15 cellular contexts compared by ENCODE assay signal in the genomic region with DNA sequence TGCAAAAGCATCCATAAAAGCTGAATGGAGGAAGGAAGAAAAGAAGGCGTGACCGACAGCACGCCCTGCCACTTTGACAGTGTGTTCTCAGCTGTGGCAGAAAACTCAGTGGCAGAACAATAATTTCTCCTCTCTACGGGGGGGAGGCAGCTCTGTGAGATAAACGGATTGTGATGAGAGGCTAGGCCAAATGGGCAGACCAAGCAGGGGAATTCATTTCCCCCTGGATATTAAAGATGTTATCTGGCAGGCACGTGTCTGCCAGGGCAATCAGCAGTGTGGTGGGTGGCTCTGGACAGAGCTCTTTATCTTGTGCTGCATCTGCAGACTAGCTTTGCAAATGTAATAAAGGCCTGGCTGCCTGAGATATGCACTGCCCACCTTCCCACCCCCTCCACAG. TPM values are rescaled to one million over a fixed set of nuclear protein-coding genes. Genes with fewer than 3 reads are reported as not detected.
DNase-seq lines count a peak whose midpoint lies in the region; ATAC-seq, FAIRE-seq and TF ChIP-seq lines count a peak whose summit lies in the region.
"Had no signal": no experiment of that assay in that cellular context is flagged by ENCODE, and none has a peak within 500 bp of the region (broad histone marks: within the 10 kb centered on the region; RNA-seq: fewer than 3 reads in every experiment).

No MANE protein-coding gene starts in this region.

- H3K36me3 Mint-ChIP-seq in activated CD4-positive, alpha-beta T cell treated with anti-CD3 and anti-CD28 coated beads, Interleukin-2, amount 10 ng/mL, durations not matched to agents 7 days and 5 days (ENCODE audit: low read depth): peaks cover 15% of the 10 kb centered on the region
- peaks cover 13% of the 10 kb centered on the region for H3K36me3 Mint-ChIP-seq in brain

- H2BK15ac ChIP-seq in neuronal stem cell (ENCODE audit: low read length): no peak overlapping the region

- no peak overlapping the region for H3K4me2 ChIP-seq in neuronal stem cell (ENCODE audit: insufficient read depth, low read length, poor library complexity, severe bottlenecking)

- no peak overlapping the region for H4K8ac ChIP-seq in neuronal stem cell (ENCODE audit: low read depth, low read length)

- H3K36me3 ChIP-seq in neuronal stem cell (replicated peaks in 1 of 2; ENCODE audit: control insufficient read depth in 2 of 2, insufficient read depth in 2 of 2, low read length in 2 of 2): peaks cover 2 to 7% of the 10 kb centered on the region in 2 donors

- peak overlapping the region; percentile 76 for H2BK120ac ChIP-seq in neuronal stem cell (ENCODE audit: low read depth, low read length)

- no peak overlapping the region for H4K91ac ChIP-seq in neuronal stem cell (ENCODE audit: low read depth, low read length, poor library complexity)

- ATAC-seq in HG02840 (IDR thresholded peaks at IDR 0.05; ENCODE audit: low FRiP score, unreplicated experiment): no peak
- ATAC-seq: gastrocnemius medialis had no signal

- H3K27me3 Mint-ChIP-seq in activated CD4-positive, alpha-beta T cell treated with anti-CD3 and anti-CD28 coated beads, Interleukin-2, amount 10 ng/mL, durations not matched to agents 7 days and 5 days: no peaks in the 10 kb centered on the region
- H3K27me3 Mint-ChIP-seq in brain: peaks cover 8% of the 10 kb centered on the region

- peak overlapping the region; percentile 38 for H3K18ac ChIP-seq in neuronal stem cell (ENCODE audit: low read length)

- no peaks in the 10 kb centered on the region for H3K27me3 ChIP-seq in neuronal stem cell (ENCODE audit: control insufficient read depth in 3 of 3, insufficient read depth in 3 of 3, low read depth in 1 of 3, low read length in 3 of 3)
- H3K27me3 ChIP-seq: gastrocnemius medialis, testis had no signal

- H2AFZ ChIP-seq in neuronal stem cell (ENCODE audit: low read length): peak overlapping the region; percentile 60

- no peak overlapping the region for H3K14ac ChIP-seq in neuronal stem cell (ENCODE audit: low read length)

- no peak overlapping the region for H2BK5ac ChIP-seq in neuronal stem cell (ENCODE audit: low read length)

- H3K27ac ChIP-seq in neuronal stem cell (replicated peaks; ENCODE audit: low read length): peak overlapping the region; percentile 15
- H3K27ac ChIP-seq: gastrocnemius medialis, testis had no signal

- no peak overlapping the region for H3K4me3 ChIP-seq in neuronal stem cell (ENCODE audit: low read length in 2 of 2)
- H3K4me3 ChIP-seq: gastrocnemius medialis, testis had no signal

- no CpG with 5 or more reads among the region's 6 CpGs for WGBS in neuronal stem cell (ENCODE audit: extremely low coverage in 2 of 2, insufficient read length in 2 of 2, insufficient replicate concordance in 1 of 2), 2 donors

- H3K27ac Mint-ChIP-seq in activated CD4-positive, alpha-beta T cell treated with anti-CD3 and anti-CD28 coated beads, Interleukin-2, amount 10 ng/mL, durations not matched to agents 7 days and 5 days: peak overlapping the region; percentile 68
- peak overlapping the region; percentile 34 to 92 (median 54) for H3K27ac Mint-ChIP-seq in brain
- H3K27ac Mint-ChIP-seq: dendritic cell treated with granulocyte-macrophage colony-stimulating factor and Interleukin-4, amounts not matched to agents 40 ng/mL and 50 ng/mL, for 4 days had no signal

- H3K4me3 Mint-ChIP-seq in activated CD4-positive, alpha-beta T cell treated with anti-CD3 and anti-CD28 coated beads, Interleukin-2, amount 10 ng/mL, durations not matched to agents 7 days and 5 days: no peak overlapping the region
- H3K4me3 Mint-ChIP-seq in brain: peak overlapping the region; percentile 43 to 79 (median 59)
- H3K4me3 Mint-ChIP-seq: dendritic cell treated with granulocyte-macrophage colony-stimulating factor and Interleukin-4, amounts not matched to agents 40 ng/mL and 50 ng/mL, for 4 days had no signal

- H3K4ac ChIP-seq in neuronal stem cell (ENCODE audit: low read length): no peak overlapping the region

- H3K79me1 ChIP-seq in neuronal stem cell (ENCODE audit: low read depth, low read length): peaks cover 6% of the 10 kb centered on the region

- TF ChIP-seq CTCF in brain (conservative IDR thresholded peaks at IDR 0.05): no peak

- H3K9me3 Mint-ChIP-seq in activated CD4-positive, alpha-beta T cell treated with anti-CD3 and anti-CD28 coated beads, Interleukin-2, amount 10 ng/mL, durations not matched to agents 7 days and 5 days: no peaks in the 10 kb centered on the region
- no peaks in the 10 kb centered on the region for H3K9me3 Mint-ChIP-seq in brain
- H3K9me3 Mint-ChIP-seq: dendritic cell treated with granulocyte-macrophage colony-stimulating factor and Interleukin-4, amounts not matched to agents 40 ng/mL and 50 ng/mL, for 4 days had no signal

- H3K9ac ChIP-seq in neuronal stem cell (ENCODE audit: low read depth, low read length, poor library complexity): no peak overlapping the region

- H3K9me3 ChIP-seq in neuronal stem cell (replicated peaks in 1 of 2; ENCODE audit: control insufficient read depth in 2 of 2, insufficient read depth in 1 of 2, low read depth in 1 of 2, low read length in 2 of 2): no peaks in the 10 kb centered on the region
- H3K9me3 ChIP-seq: gastrocnemius medialis, testis had no signal

- CTCF ChIA-PET in activated CD4-positive, alpha-beta T cell treated with anti-CD3 and anti-CD28 coated beads, Interleukin-2, amount 10 ng/mL, durations not matched to agents 7 days and 5 days (lab: Charles Lee): interaction anchor here (0.7 to 1.4 kb wide), 3 partner anchors 11 to 50 kb away, joined by 3 to 6 read pairs (median 4); a partner anchor contains a TSS

- DNase-seq in activated CD4-positive, alpha-beta T cell treated with anti-CD3 and anti-CD28 coated beads, Interleukin-2, amount 10 ng/mL, durations not matched to agents 7 days and 5 days: no peak
- DNase-seq in activated CD4-positive, alpha-beta T cell treated with anti-CD3 and anti-CD28 coated beads for 4 hours: no peak
- DNase-seq in NCI-H526 treated with DMSO at 0.1 percent for 48 hours (lab: John Stamatoyannopoulos, UW): peak; percentile 10
- no peak for DNase-seq in neuronal stem cell (ENCODE audit: low spot score)
- no peak for DNase-seq in germinal center (ENCODE audit: low spot score)
- DNase-seq in urothelium cell line (ENCODE audit: low spot score): no peak
- DNase-seq: activated gamma-delta T cell; gastrocnemius medialis; NCI-H187 treated with DMSO at 0.1 percent for 48 hours; stimulated activated CD4-positive, alpha-beta T cell treated with anti-CD3 and anti-CD28 coated beads, Interleukin-4, amount 100 ng/mL, for 1 hour; testis had no signal

- H3K4me1 Mint-ChIP-seq in activated CD4-positive, alpha-beta T cell treated with anti-CD3 and anti-CD28 coated beads, Interleukin-2, amount 10 ng/mL, durations not matched to agents 7 days and 5 days: peaks cover 29% of the 10 kb centered on the region
- H3K4me1 Mint-ChIP-seq in brain: peaks cover 42% of the 10 kb centered on the region

- no peak for FAIRE-seq in urothelium cell line (lab: Jason Lieb, UNC)
- FAIRE-seq: HTR-8/SVneo had no signal

- peak overlapping the region; percentile 86 for H2AK5ac ChIP-seq in neuronal stem cell (ENCODE audit: low read depth, low read length)

- peaks cover 4 to 8% of the 10 kb centered on the region in 2 donors for H3K4me1 ChIP-seq in neuronal stem cell (ENCODE audit: control insufficient read depth in 2 of 2, insufficient read depth in 1 of 2, low read depth in 1 of 2, low read length in 2 of 2)

- POLR2A ChIA-PET in activated CD4-positive, alpha-beta T cell treated with anti-CD3 and anti-CD28 coated beads, Interleukin-2, amount 10 ng/mL, durations not matched to agents 7 days and 5 days (lab: Charles Lee): no interaction called here

- H3K23ac ChIP-seq in neuronal stem cell (ENCODE audit: low read depth, low read length, poor library complexity): no peak overlapping the region

- no peak overlapping the region for H2BK12ac ChIP-seq in neuronal stem cell (ENCODE audit: low read length)

RNA-seq across cellular contexts. Expression of a gene that starts 1.9 kb away (rescaled TPM):
- total RNA-seq in activated CD4-positive, alpha-beta T cell treated with anti-CD3 and anti-CD28 coated beads, Interleukin-2, amount 10 ng/mL, durations not matched to agents 7 days and 5 days: 10 to 100 TPM; 26.0 to 32.6 TPM
- polyA plus RNA-seq in brain (ENCODE audit: insufficient read depth, low read depth, low replicate concordance): 36.6 TPM
- polyA plus RNA-seq in neuronal stem cell (2013, experiment 1 of 2): 9.7 TPM
- 9.2 TPM for polyA plus RNA-seq in neuronal stem cell (2013, experiment 2 of 2)

RNA-seq across cellular contexts. Expression of a gene that starts 6.9 kb away (rescaled TPM):
- 10 to 100 TPM; 33.9 to 35.5 TPM for total RNA-seq in activated CD4-positive, alpha-beta T cell treated with anti-CD3 and anti-CD28 coated beads, Interleukin-2, amount 10 ng/mL, durations not matched to agents 7 days and 5 days
- polyA plus RNA-seq in brain (ENCODE audit: insufficient read depth, low read depth, low replicate concordance): 47.2 TPM
- 1.4 TPM for polyA plus RNA-seq in neuronal stem cell (2013, experiment 1 of 2)
- polyA plus RNA-seq in neuronal stem cell (2013, experiment 2 of 2): 1.7 TPM

RNA-seq across cellular contexts. Expression of a gene that starts 12.8 kb away (rescaled TPM):
- 1 to 10 TPM; 1.0 to 1.3 TPM for total RNA-seq in activated CD4-positive, alpha-beta T cell treated with anti-CD3 and anti-CD28 coated beads, Interleukin-2, amount 10 ng/mL, durations not matched to agents 7 days and 5 days
- 1.1 TPM for polyA plus RNA-seq in brain (ENCODE audit: insufficient read depth, low read depth, low replicate concordance)
- 0.03 TPM for polyA plus RNA-seq in neuronal stem cell (2013, experiment 1 of 2)
- not detected for polyA plus RNA-seq in neuronal stem cell (2013, experiment 2 of 2)

RNA-seq across cellular contexts. Expression of a gene that starts 50.0 kb away (rescaled TPM):
- 10 to 100 TPM; 31.1 to 32.2 TPM for total RNA-seq in activated CD4-positive, alpha-beta T cell treated with anti-CD3 and anti-CD28 coated beads, Interleukin-2, amount 10 ng/mL, durations not matched to agents 7 days and 5 days
- polyA plus RNA-seq in brain (ENCODE audit: insufficient read depth, low read depth, low replicate concordance): 55.0 TPM
- 7.3 TPM for polyA plus RNA-seq in neuronal stem cell (2013, experiment 1 of 2)
- 8.2 TPM for polyA plus RNA-seq in neuronal stem cell (2013, experiment 2 of 2)

RNA-seq across cellular contexts. Expression of a gene that starts 50.3 kb away (rescaled TPM):
- 10 to 100 TPM; 42.2 to 44.3 TPM for total RNA-seq in activated CD4-positive, alpha-beta T cell treated with anti-CD3 and anti-CD28 coated beads, Interleukin-2, amount 10 ng/mL, durations not matched to agents 7 days and 5 days
- polyA plus RNA-seq in brain (ENCODE audit: insufficient read depth, low read depth, low replicate concordance): 45.6 TPM
- 41.3 TPM for polyA plus RNA-seq in neuronal stem cell (2013, experiment 1 of 2)
- 37.8 TPM for polyA plus RNA-seq in neuronal stem cell (2013, experiment 2 of 2)
